1 cellular context compared by ENCODE assay signal in genomic region chr3:105809204-105809893, GRCh38.
TF ChIP-seq lines count a peak whose summit lies in the region.

No MANE protein-coding gene starts in this region.

TF ChIP-seq in IMR-90, 13 proteins besides CTCF, POLR2A, EP300 and RAD21:
- TF ChIP-seq BHLHE40 (IDR thresholded peaks at IDR 0.05; ENCODE audit: low read depth, low read length) = no peak
- TF ChIP-seq RFX5 (IDR thresholded peaks at IDR 0.05; ENCODE audit: low read depth, low read length) = no peak
- TF ChIP-seq USF2 (IDR thresholded peaks at IDR 0.05; ENCODE audit: low read depth, low read length) = no peak
- no peak for TF ChIP-seq MAZ (IDR thresholded peaks at IDR 0.05; ENCODE audit: borderline replicate concordance, low read depth, low read length)
- TF ChIP-seq CEBPB (IDR thresholded peaks at IDR 0.05; ENCODE audit: low read depth, low read length) = no peak
- TF ChIP-seq SMC3 (IDR thresholded peaks at IDR 0.05; ENCODE audit: low read depth, low read length) = no peak
- TF ChIP-seq FOS (IDR thresholded peaks at IDR 0.05; ENCODE audit: low read depth, low read length) = no peak
- TF ChIP-seq MXI1 (IDR thresholded peaks at IDR 0.05; ENCODE audit: borderline replicate concordance, low read depth, low read length) = no peak
